10 cellular contexts compared by ENCODE assay signal in the genomic region with DNA sequence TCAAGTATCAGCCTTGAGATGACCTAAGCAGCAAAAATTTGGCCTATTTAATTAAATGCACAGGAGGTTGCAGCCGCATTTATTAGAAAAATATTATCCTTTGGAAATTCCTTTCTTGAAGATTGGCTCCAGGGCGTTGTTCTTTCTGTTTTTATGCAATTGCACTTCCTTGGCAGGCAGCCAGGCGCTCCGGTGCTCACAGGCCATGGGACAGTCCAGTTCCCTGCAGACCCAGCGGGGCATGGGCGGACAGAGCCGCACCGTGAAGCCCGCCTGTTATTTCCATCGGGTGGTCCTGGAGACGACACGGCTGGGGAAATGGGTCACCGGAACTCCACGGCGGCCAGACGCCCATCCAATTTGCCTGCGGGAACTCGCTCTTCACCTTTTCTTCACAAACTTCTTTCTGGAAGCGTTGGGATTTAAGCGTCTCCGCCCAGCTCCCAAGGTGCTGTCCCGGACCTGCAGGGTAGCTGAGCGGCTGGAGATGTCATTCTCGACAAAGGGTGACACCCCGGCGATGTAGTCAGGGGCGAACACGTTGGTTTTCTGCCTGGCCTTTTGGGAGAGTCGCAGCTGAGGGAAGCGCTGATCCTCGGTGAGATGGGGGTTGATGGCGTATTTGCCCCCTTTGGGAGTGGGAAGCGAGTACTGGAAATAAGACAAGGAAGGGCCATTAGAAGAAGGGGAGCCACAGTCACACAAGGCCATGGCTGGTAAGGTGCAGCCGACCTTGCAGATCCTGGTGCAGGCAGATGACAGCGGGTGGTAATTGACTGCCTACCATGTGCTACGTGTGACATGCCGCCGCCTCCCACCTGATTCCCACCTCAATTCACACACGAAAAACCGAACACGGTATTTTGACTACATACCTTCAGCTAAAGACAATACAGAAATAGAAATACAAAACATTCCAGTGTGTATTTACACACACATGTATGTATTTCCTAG. TPM values are rescaled to one million over a fixed set of nuclear protein-coding genes. Genes with fewer than 3 reads are reported as not detected.
A peak's percentile ranks its signal among the peaks of the same experiment; 100 is the strongest.
DNase-seq lines count a peak whose midpoint lies in the region; ATAC-seq, FAIRE-seq and TF ChIP-seq lines count a peak whose summit lies in the region.
"Had no signal": no experiment of that assay in that cellular context is flagged by ENCODE, and none has a peak within 500 bp of the region (broad histone marks: within the 10 kb centered on the region; RNA-seq: fewer than 3 reads in every experiment).

No MANE protein-coding gene starts in this region.

- H3K4me1 ChIP-seq in kidney (ENCODE audit: control insufficient read depth in 1 of 2, insufficient read depth in 1 of 2, low read depth in 1 of 2, low read length in 2 of 2): peaks cover 10 to 12% of the 10 kb centered on the region in 2 donors
- peaks cover 0 to 13% (median 6%) of the 10 kb centered on the region in 6 donors for H3K4me1 ChIP-seq in spleen

- ATAC-seq in GM21367 (IDR thresholded peaks at IDR 0.05; ENCODE audit: unreplicated experiment) (no peak), GM18519 (IDR thresholded peaks at IDR 0.05; ENCODE audit: low FRiP score, unreplicated experiment) (no peak)

- H3K9me3 ChIP-seq in kidney (ENCODE audit: control insufficient read depth in 1 of 2, low read length in 2 of 2) (no peaks in the 10 kb centered on the region), spleen (no peaks in the 10 kb centered on the region)

- TF ChIP-seq CTCF in cardiac fibroblast (IDR thresholded peaks at IDR 0.05; ENCODE audit: low read depth, low read length) (no peak), kidney (IDR thresholded peaks at IDR 0.05; ENCODE audit: borderline replicate concordance, extremely low read depth, insufficient read depth) (no peak), spleen (IDR thresholded peaks at IDR 0.05 in 8 of 11, conservative IDR thresholded peaks at IDR 0.05 in 3 of 11) (no peak)

- no peak for FAIRE-seq in kidney (lab: Jason Lieb, UNC)

- 82 to 90% (median 86%) methylated on average over 38 to 41 of the region's 41 CpGs for WGBS in spleen, 5 donors

- peak overlapping the region; percentile 68 to 73 for H3K27ac ChIP-seq in kidney (ENCODE audit: low read depth in 2 of 2, low read length in 2 of 2)
- H3K27ac ChIP-seq in spleen: peak overlapping the region in 2 of 8 donors; percentile 25 to 28

- intact Hi-C loops in kidney (cut with DNase I): no loop called here
- intact Hi-C loops in spleen (cut with DNase I; ENCODE audit: low total_unique reads): no loop called here

- TF ChIP-seq POLR2A in spleen (IDR thresholded peaks at IDR 0.05): no peak

- H3K36me3 ChIP-seq in kidney (ENCODE audit: control insufficient read depth in 1 of 2, insufficient read depth in 2 of 2, low read length in 2 of 2): peaks cover 20 to 27% of the 10 kb centered on the region in 2 donors
- peaks cover 9 to 85% (median 73%) of the 10 kb centered on the region in 6 donors for H3K36me3 ChIP-seq in spleen

- H3K27me3 ChIP-seq in spleen (replicated peaks in 1 of 7): no peaks in the 10 kb centered on the region

- DNase-seq in M059J (ENCODE audit: low read depth) (peak; percentile 62), cardiac fibroblast (ENCODE audit: low read depth in 2 of 2) (peak; percentile 62 to 69), kidney (peak; percentile 94), spleen (peak; percentile 80), DMS79 treated with DMSO at 0.1 percent for 48 hours (lab: John Stamatoyannopoulos, UW) (no peak), NOMO-1 treated with dmso at 0.1 percent for 144 hours (lab: John Stamatoyannopoulos, UW; ENCODE audit: unreplicated experiment) (no peak)
- DNase-seq: NCI-H345; stimulated activated CD4-positive, alpha-beta T cell treated with anti-CD3 and anti-CD28 coated beads, Interleukin-1b, Interleukin-23, amount 100 ng/mL, for 48 hours had no signal

- peak overlapping the region in 1 of 2 donors; percentile 4 for H3K9ac ChIP-seq in kidney (ENCODE audit: low read length in 2 of 2)

- no peak overlapping the region for H3K4me3 ChIP-seq in cardiac fibroblast (replicated peaks in 1 of 2; ENCODE audit: low read depth in 2 of 2, low read length in 2 of 2)
- H3K4me3 ChIP-seq in kidney (ENCODE audit: low read length in 2 of 2): no peak overlapping the region
- H3K4me3 ChIP-seq in spleen: no peak overlapping the region

RNA-seq across cellular contexts. Expression of gene NOB1, which starts 12.5 kb away (rescaled TPM):
- total RNA-seq in M059J (2014; rRNA removed; shearing (Covaris generic)): 14.9 and 23.5 TPM in 2 replicates
- total RNA-seq in kidney (50.4 TPM), spleen (10 to 100 TPM; 39.1 to 44.7 (median 39.7) TPM)
- polyA plus RNA-seq in kidney (ENCODE audit: insufficient read depth, low read depth, low replicate concordance) (34.9 TPM), spleen (10 to 100 TPM; 35.1 to 48.8 (median 46.1) TPM)

RNA-seq across cellular contexts. Expression of gene NQO1, which starts 15.9 kb away (rescaled TPM):
- 589 and 671 TPM in 2 replicates for total RNA-seq in M059J (2014; rRNA removed; shearing (Covaris generic))
- total RNA-seq in kidney (87.5 TPM), spleen (10 to 100 TPM in 6 of 7 donors, 1 to 10 TPM in 1; 9.2 to 70.6 (median 24.0) TPM)
- polyA plus RNA-seq in kidney (ENCODE audit: insufficient read depth, low read depth, low replicate concordance) (414 TPM), spleen (10 to 100 TPM; 13.0 to 25.6 (median 13.4) TPM)

RNA-seq across cellular contexts. Expression of gene WWP2, which starts 19.9 kb away (rescaled TPM):
- total RNA-seq in M059J (2014; rRNA removed; shearing (Covaris generic)): 25.0 and 26.5 TPM in 2 replicates
- total RNA-seq in kidney (128 TPM), spleen (100 to 1,000 TPM in 1 of 7 donors, 10 to 100 TPM in 6; 57.4 to 109 (median 74.6) TPM)
- polyA plus RNA-seq in kidney (ENCODE audit: insufficient read depth, low read depth, low replicate concordance) (30.0 TPM), spleen (10 to 100 TPM; 13.7 to 33.9 (median 18.9) TPM)

Comparison
In these comparisons a context has a peak if more than half of its experiments do, and no peak if none do; other contexts are left out.
1. DNase-seq: peak in M059J (single experiment), cardiac fibroblast (2 of 2), kidney (single experiment) and spleen (single experiment); none in DMS79 treated with DMSO at 0.1 percent for 48 hours (single experiment) and NOMO-1 treated with dmso at 0.1 percent for 144 hours (single experiment).